ENCODE assay signal across 8 cellular contexts in the genomic region with DNA sequence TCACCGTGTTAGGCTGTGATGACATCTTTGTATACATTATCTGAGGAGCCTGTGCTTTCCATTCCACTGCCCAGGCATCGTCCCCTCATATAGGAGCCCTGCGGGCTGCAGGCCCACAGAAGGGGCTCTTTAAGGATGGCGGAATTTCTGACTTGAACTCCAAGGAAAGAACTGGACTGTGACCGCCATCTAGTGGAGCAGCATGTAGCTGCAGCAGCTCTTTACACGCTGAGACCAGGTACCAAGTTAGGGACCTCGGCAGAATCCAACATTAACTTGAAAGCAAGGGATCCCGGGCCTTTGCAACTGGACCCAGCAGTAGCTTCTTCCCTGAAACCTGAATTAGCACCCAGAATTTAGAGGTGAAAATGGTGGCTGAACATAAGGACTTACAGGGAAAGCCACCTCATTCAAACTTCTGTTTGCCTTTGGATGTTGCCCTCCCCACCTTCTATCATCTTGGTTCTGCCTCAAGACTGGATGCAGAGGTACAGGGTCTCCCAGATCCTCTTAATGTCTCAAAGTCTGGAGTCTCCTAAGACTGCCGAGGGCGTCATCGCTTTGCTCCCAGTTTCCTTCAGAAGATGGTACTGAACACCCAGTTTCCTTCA.
DNase-seq lines count a peak whose midpoint lies in the region; TF ChIP-seq lines count a peak whose summit lies in the region.

No MANE protein-coding gene starts in this region.

- DNase-seq in SIG-M5 treated with dmso at 0.1 percent for 504 hours (lab: John Stamatoyannopoulos, UW; ENCODE audit: unreplicated experiment) (peak; percentile 53), SIG-M5 (lab: John Stamatoyannopoulos, UW) (no peak), RPMI8226 (peak; percentile 74), colonic mucosa (peak; percentile 41), substantia nigra (lab: John Stamatoyannopoulos, UW) (peak in 29 of 49 donors; percentile 1 to 51 (median 14)), NK-92 (lab: John Stamatoyannopoulos, UW; ENCODE audit: unreplicated experiment) (no peak)

- H3K27me3 ChIP-seq in Loucy (ENCODE audit: insufficient read depth, low read length, poor library complexity, severe bottlenecking): no peaks in the 10 kb centered on the region
- no peaks in the 10 kb centered on the region for H3K27me3 ChIP-seq in colonic mucosa
- H3K27me3 ChIP-seq in liver (ENCODE audit: control insufficient read depth in 4 of 4, insufficient read depth in 4 of 4, low read length in 3 of 4): peaks cover 0 to 14% (median 1%) of the 10 kb centered on the region in 4 donors

- H3K4me1 ChIP-seq in Loucy (ENCODE audit: insufficient read depth, low read length, poor library complexity, severe bottlenecking) (peaks cover 29% of the 10 kb centered on the region), colonic mucosa (no peaks in the 10 kb centered on the region), liver (ENCODE audit: control insufficient read depth in 4 of 4, insufficient read depth in 4 of 4, low read length in 3 of 4) (no peaks in the 10 kb centered on the region)

- WGBS in liver: 24% methylated on average over 11 of the region's 11 CpGs

- H3K36me3 ChIP-seq in Loucy (ENCODE audit: insufficient read depth, low read length) (no peaks in the 10 kb centered on the region), colonic mucosa (no peaks in the 10 kb centered on the region), liver (ENCODE audit: control insufficient read depth in 4 of 4, insufficient read depth in 3 of 4, low read depth in 1 of 4, low read length in 3 of 4) (no peaks in the 10 kb centered on the region)

- H3K9me2 ChIP-seq in Loucy (replicated peaks; ENCODE audit: low read depth, low read length): no peaks in the 10 kb centered on the region

- peak; percentile 76 to 84 for TF ChIP-seq RAD21 in liver (IDR thresholded peaks at IDR 0.05)

- intact Hi-C loops in colonic mucosa (cut with DNase I): loop anchor here (10.0 kb wide), 1 partner anchor 318 kb away; no protein-coding TSS in a partner anchor

- H3K79me2 ChIP-seq in Loucy (ENCODE audit: insufficient read depth, low read length): no peaks in the 10 kb centered on the region

- peak; percentile 88 for TF ChIP-seq CTCF in Loucy (conservative IDR thresholded peaks at IDR 0.05; ENCODE audit: low read length)
- TF ChIP-seq CTCF in colonic mucosa (IDR thresholded peaks at IDR 0.05): peak; percentile 82
- TF ChIP-seq CTCF in liver (IDR thresholded peaks at IDR 0.05; ENCODE audit: low read depth, low read length, missing input control): peak; percentile 79

- H3K27ac ChIP-seq in colonic mucosa (no peak overlapping the region), liver (ENCODE audit: low read depth in 1 of 2, low read length in 2 of 2) (no peak overlapping the region), substantia nigra (ENCODE audit: low read depth, low read length, poor library complexity, severe bottlenecking) (no peak overlapping the region)

- H3K9ac ChIP-seq in Loucy (ENCODE audit: low read depth, low read length, poor library complexity, severe bottlenecking) (no peak overlapping the region), colonic mucosa (ENCODE audit: low read depth in 2 of 2, low read length in 2 of 2) (no peak overlapping the region), liver (ENCODE audit: low read depth in 1 of 2, low read length in 2 of 2) (no peak overlapping the region)

- H3F3A ChIP-seq in Loucy (ENCODE audit: low read depth): no peaks in the 10 kb centered on the region

- H3K4me3 ChIP-seq in Loucy (ENCODE audit: low read length, poor library complexity, severe bottlenecking) (no peak overlapping the region), colonic mucosa (no peak overlapping the region), liver (ENCODE audit: low read depth in 1 of 3, low read length in 3 of 3) (no peak overlapping the region)

- H3K4me2 ChIP-seq in Loucy (ENCODE audit: low read depth, low read length, poor library complexity, severe bottlenecking): no peak overlapping the region

- no peaks in the 10 kb centered on the region for H4K20me1 ChIP-seq in Loucy (ENCODE audit: insufficient read depth, low read length, poor library complexity, severe bottlenecking)

- H2AFZ ChIP-seq in Loucy (ENCODE audit: low read length): peak overlapping the region; percentile 63; the same call in 1 of the 2 replicates

- H3K9me3 ChIP-seq in Loucy (ENCODE audit: insufficient read depth, low read depth, low read length) (no peaks in the 10 kb centered on the region), colonic mucosa (no peaks in the 10 kb centered on the region), liver (ENCODE audit: control insufficient read depth in 4 of 4, low read length in 3 of 4) (no peaks in the 10 kb centered on the region)

TF ChIP-seq in liver, 16 proteins besides CTCF, POLR2A, EP300 and RAD21:
- TF ChIP-seq, protein P1, sequence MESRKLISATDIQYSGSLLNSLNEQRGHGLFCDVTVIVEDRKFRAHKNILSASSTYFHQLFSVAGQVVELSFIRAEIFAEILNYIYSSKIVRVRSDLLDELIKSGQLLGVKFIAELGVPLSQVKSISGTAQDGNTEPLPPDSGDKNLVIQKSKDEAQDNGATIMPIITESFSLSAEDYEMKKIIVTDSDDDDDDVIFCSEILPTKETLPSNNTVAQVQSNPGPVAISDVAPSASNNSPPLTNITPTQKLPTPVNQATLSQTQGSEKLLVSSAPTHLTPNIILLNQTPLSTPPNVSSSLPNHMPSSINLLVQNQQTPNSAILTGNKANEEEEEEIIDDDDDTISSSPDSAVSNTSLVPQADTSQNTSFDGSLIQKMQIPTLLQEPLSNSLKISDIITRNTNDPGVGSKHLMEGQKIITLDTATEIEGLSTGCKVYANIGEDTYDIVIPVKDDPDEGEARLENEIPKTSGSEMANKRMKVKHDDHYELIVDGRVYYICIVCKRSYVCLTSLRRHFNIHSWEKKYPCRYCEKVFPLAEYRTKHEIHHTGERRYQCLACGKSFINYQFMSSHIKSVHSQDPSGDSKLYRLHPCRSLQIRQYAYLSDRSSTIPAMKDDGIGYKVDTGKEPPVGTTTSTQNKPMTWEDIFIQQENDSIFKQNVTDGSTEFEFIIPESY (IDR thresholded peaks at IDR 0.05): no peak
- TF ChIP-seq HNF4G (IDR thresholded peaks at IDR 0.05): no peak
- TF ChIP-seq, protein P2, sequence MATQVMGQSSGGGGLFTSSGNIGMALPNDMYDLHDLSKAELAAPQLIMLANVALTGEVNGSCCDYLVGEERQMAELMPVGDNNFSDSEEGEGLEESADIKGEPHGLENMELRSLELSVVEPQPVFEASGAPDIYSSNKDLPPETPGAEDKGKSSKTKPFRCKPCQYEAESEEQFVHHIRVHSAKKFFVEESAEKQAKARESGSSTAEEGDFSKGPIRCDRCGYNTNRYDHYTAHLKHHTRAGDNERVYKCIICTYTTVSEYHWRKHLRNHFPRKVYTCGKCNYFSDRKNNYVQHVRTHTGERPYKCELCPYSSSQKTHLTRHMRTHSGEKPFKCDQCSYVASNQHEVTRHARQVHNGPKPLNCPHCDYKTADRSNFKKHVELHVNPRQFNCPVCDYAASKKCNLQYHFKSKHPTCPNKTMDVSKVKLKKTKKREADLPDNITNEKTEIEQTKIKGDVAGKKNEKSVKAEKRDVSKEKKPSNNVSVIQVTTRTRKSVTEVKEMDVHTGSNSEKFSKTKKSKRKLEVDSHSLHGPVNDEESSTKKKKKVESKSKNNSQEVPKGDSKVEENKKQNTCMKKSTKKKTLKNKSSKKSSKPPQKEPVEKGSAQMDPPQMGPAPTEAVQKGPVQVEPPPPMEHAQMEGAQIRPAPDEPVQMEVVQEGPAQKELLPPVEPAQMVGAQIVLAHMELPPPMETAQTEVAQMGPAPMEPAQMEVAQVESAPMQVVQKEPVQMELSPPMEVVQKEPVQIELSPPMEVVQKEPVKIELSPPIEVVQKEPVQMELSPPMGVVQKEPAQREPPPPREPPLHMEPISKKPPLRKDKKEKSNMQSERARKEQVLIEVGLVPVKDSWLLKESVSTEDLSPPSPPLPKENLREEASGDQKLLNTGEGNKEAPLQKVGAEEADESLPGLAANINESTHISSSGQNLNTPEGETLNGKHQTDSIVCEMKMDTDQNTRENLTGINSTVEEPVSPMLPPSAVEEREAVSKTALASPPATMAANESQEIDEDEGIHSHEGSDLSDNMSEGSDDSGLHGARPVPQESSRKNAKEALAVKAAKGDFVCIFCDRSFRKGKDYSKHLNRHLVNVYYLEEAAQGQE (IDR thresholded peaks at IDR 0.05): no peak
- no peak for TF ChIP-seq NR2F2 (IDR thresholded peaks at IDR 0.05)
- TF ChIP-seq, protein P3, sequence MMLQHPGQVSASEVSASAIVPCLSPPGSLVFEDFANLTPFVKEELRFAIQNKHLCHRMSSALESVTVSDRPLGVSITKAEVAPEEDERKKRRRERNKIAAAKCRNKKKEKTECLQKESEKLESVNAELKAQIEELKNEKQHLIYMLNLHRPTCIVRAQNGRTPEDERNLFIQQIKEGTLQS (IDR thresholded peaks at IDR 0.05): no peak
- no peak for TF ChIP-seq FOXA2 (IDR thresholded peaks at IDR 0.05)
- TF ChIP-seq HNF4A (conservative IDR thresholded peaks at IDR 0.05): no peak
- TF ChIP-seq, protein P4, sequence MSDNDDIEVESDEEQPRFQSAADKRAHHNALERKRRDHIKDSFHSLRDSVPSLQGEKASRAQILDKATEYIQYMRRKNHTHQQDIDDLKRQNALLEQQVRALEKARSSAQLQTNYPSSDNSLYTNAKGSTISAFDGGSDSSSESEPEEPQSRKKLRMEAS (IDR thresholded peaks at IDR 0.05): no peak
- no peak for TF ChIP-seq SP1 (IDR thresholded peaks at IDR 0.05)
- TF ChIP-seq TAF1 (conservative IDR thresholded peaks at IDR 0.05): no peak
- TF ChIP-seq GABPA (IDR thresholded peaks at IDR 0.05 in 1 of 2, conservative IDR thresholded peaks at IDR 0.05 in 1 of 2): no peak
- no peak for TF ChIP-seq JUND (IDR thresholded peaks at IDR 0.05)
- TF ChIP-seq YY1 (IDR thresholded peaks at IDR 0.05): no peak
- no peak for TF ChIP-seq FOXA1 (IDR thresholded peaks at IDR 0.05)
- TF ChIP-seq EGR1 (IDR thresholded peaks at IDR 0.05; ENCODE audit: low read depth in 2 of 2): no peak
- no peak for TF ChIP-seq RXRA (IDR thresholded peaks at IDR 0.05)

Comparison
In these comparisons a context has a peak if more than half of its experiments do, and no peak if none do; other contexts are left out.
1. DNase-seq: peak in SIG-M5 treated with dmso at 0.1 percent for 504 hours (single experiment), RPMI8226 (single experiment), colonic mucosa (single experiment) and substantia nigra (29 of 49); none in SIG-M5 (single experiment) and NK-92 (single experiment).
2. Peak in every context shown above with its lines, with median percentiles within 50 percentile points of each other: CTCF ChIP-seq.